8 cellular contexts compared by ENCODE assay signal in genomic region chr12:133130038-133130807, GRCh38. TPM values are rescaled to one million over a fixed set of nuclear protein-coding genes. Genes with fewer than 3 reads are reported as not detected.
DNase-seq lines count a peak whose midpoint lies in the region; ATAC-seq and TF ChIP-seq lines count a peak whose summit lies in the region.

ZNF10 (plus strand) TSS chr12:133130627; CDS start chr12:133144493, 13,866 bp downstream.
ZNF891 (minus strand) TSS chr12:133130274; CDS start chr12:133121918, 8,356 bp downstream.

- TF ChIP-seq CTCF in dorsolateral prefrontal cortex (IDR thresholded peaks at IDR 0.05 in 54 of 56, conservative IDR thresholded peaks at IDR 0.05 in 2 of 56; ENCODE audit: low read depth in 1 of 56, partially characterized antibody in 56 of 56), result peak in 34 of 56 donors; percentile 4 to 61 (median 21)
- no peak for TF ChIP-seq CTCF in lower leg skin (IDR thresholded peaks at IDR 0.05)

- CTCF ChIA-PET in activated CD4-positive, alpha-beta memory T cell treated with anti-CD3 and anti-CD28 coated beads for 36 hours (lab: Charles Lee), result interaction anchor here (1.0 kb wide), 1 partner anchor 50 kb away, joined by 4 read pairs; no protein-coding TSS in a partner anchor

- H3K27me3 Mint-ChIP-seq in activated CD4-positive, alpha-beta memory T cell treated with anti-CD3 and anti-CD28 coated beads for 36 hours, result no peaks in the 10 kb centered on the region

- POLR2A ChIA-PET in activated CD4-positive, alpha-beta memory T cell treated with anti-CD3 and anti-CD28 coated beads for 36 hours (lab: Charles Lee), result interaction anchor here (1.0 to 1.9 kb wide), 6 partner anchors 49 to 370 kb away, joined by 3 to 9 read pairs (median 3); partner anchors contain the start of genes ZNF26 and ZNF84

- 0% methylated on average over 43 to 63 of the region's 87 CpGs for WGBS in lower leg skin, 2 donors

- H3K4me1 Mint-ChIP-seq in activated CD4-positive, alpha-beta memory T cell treated with anti-CD3 and anti-CD28 coated beads for 36 hours (ENCODE audit: low read depth), result peaks cover 14% of the 10 kb centered on the region

- ATAC-seq in GM19328 (IDR thresholded peaks at IDR 0.05; ENCODE audit: unreplicated experiment), result peak; percentile 94
- ATAC-seq in HG03520 (IDR thresholded peaks at IDR 0.05; ENCODE audit: unreplicated experiment), result peak; percentile 90

- TF ChIP-seq POLR2A in lower leg skin (IDR thresholded peaks at IDR 0.05), result no peak

- H3K27me3 ChIP-seq in dorsolateral prefrontal cortex, result no peaks in the 10 kb centered on the region

- H3K27ac Mint-ChIP-seq in activated CD4-positive, alpha-beta memory T cell treated with anti-CD3 and anti-CD28 coated beads for 36 hours, result peak within 1 kb of the TSS; percentile 96

- DNase-seq in C1 segment of cervical spinal cord (lab: John Stamatoyannopoulos, UW) (peak; percentile 59 to 94 (median 90)), NCI-H69 (lab: John Stamatoyannopoulos, UW) (peak; percentile 96), dorsolateral prefrontal cortex (peak; percentile 94 to 97 (median 96)), lower leg skin (ENCODE audit: low spot score in 2 of 2) (peak; percentile 94 to 99)
- DNase-seq in activated CD4-positive, alpha-beta memory T cell treated with anti-CD3 and anti-CD28 coated beads for 36 hours, result peak; percentile 98
- DNase-seq in stimulated activated CD4-positive, alpha-beta T cell treated with anti-CD3 and anti-CD28 coated beads, Interleukin-4, amount 100 ng/mL, for 4 hours, result peak; percentile 95 to 97

- peak within 1 kb of the TSS; percentile 68 to 98 (median 89) for H3K4me3 ChIP-seq in dorsolateral prefrontal cortex
- H3K4me3 ChIP-seq in lower leg skin (ENCODE audit: low read depth, poor library complexity, severe bottlenecking), result peak within 1 kb of the TSS; percentile 75

- peaks cover 61% of the 10 kb centered on the region for H3K9me3 Mint-ChIP-seq in activated CD4-positive, alpha-beta memory T cell treated with anti-CD3 and anti-CD28 coated beads for 36 hours

- intact Hi-C loops in activated CD4-positive, alpha-beta memory T cell treated with anti-CD3 and anti-CD28 coated beads for 36 hours (cut with micrococcal nuclease), result loop anchor here (1.0 to 5.0 kb wide), 7 partner anchors 50 to 368 kb away; partner anchors contain the start of genes ANKLE2, CHFR, ZNF140 and ZNF26
- intact Hi-C loops in dorsolateral prefrontal cortex (cut with DNase I), result loop anchor here (1.0 to 5.0 kb wide), 3 partner anchors 50 to 93 kb away; partner anchors contain the start of genes ZNF140 (in 2 of the 2) and ZNF84 (in 1 of the 2)
- intact Hi-C loops in lower leg skin (cut with DNase I; ENCODE audit: low total_unique reads), result no loop called here

- peak within 1 kb of the TSS; percentile 78 to 99 (median 96) for H3K27ac ChIP-seq in dorsolateral prefrontal cortex

- H3K4me3 Mint-ChIP-seq in activated CD4-positive, alpha-beta memory T cell treated with anti-CD3 and anti-CD28 coated beads for 36 hours, result peak within 1 kb of the TSS; percentile 97

- peaks cover 78% of the 10 kb centered on the region for H3K36me3 Mint-ChIP-seq in activated CD4-positive, alpha-beta memory T cell treated with anti-CD3 and anti-CD28 coated beads for 36 hours

RNA-seq across cellular contexts. Expression of gene ZNF10, which starts in this region (rescaled TPM):
- total RNA-seq in activated CD4-positive, alpha-beta memory T cell treated with anti-CD3 and anti-CD28 coated beads for 36 hours, result 1 to 10 TPM; 3.7 to 4.1 TPM
- 10 to 100 TPM; 11.2 to 29.4 (median 20.0) TPM for total RNA-seq in dorsolateral prefrontal cortex
- total RNA-seq in lower leg skin, result 1 to 10 TPM; 2.2 to 8.8 (median 5.1) TPM

RNA-seq across cellular contexts. Expression of gene ZNF891, which starts in this region (rescaled TPM):
- total RNA-seq in activated CD4-positive, alpha-beta memory T cell treated with anti-CD3 and anti-CD28 coated beads for 36 hours, result 1 to 10 TPM; 1.1 to 1.2 TPM
- 1 to 10 TPM; 3.4 to 8.4 (median 5.9) TPM for total RNA-seq in dorsolateral prefrontal cortex
- 1 to 10 TPM; 1.0 to 1.6 (median 1.4) TPM for total RNA-seq in lower leg skin

Comparison
In these comparisons a context has a peak if more than half of its experiments do, and no peak if none do; other contexts are left out.
1. Peak in every context shown above with its lines: DNase-seq, ATAC-seq, H3K4me3 ChIP-seq and H3K27ac ChIP-seq.
2. CTCF ChIP-seq: peak in dorsolateral prefrontal cortex (34 of 56); none in lower leg skin (0 of 3).